17 cellular contexts compared by ENCODE assay signal in genomic region chr3:192929755-192930491, GRCh38. TPM values are rescaled to one million over a fixed set of nuclear protein-coding genes. Genes with fewer than 3 reads are reported as not detected.
A peak's percentile ranks its signal among the peaks of the same experiment; 100 is the strongest.
DNase-seq lines count a peak whose midpoint lies in the region; ATAC-seq and TF ChIP-seq lines count a peak whose summit lies in the region.
"Had no signal": no experiment of that assay in that cellular context is flagged by ENCODE, and none has a peak within 500 bp of the region (broad histone marks: within the 10 kb centered on the region; RNA-seq: fewer than 3 reads in every experiment).

No MANE protein-coding gene starts in this region.

- no peak overlapping the region for H3K27ac Mint-ChIP-seq in GM23338
- H3K27ac Mint-ChIP-seq: activated T-helper 17 cell treated with anti-CD3 and anti-CD28 coated beads, Interleukin-2, amount 50 U/mL, for 72 hours; CD4-positive, alpha-beta T cell; stimulated activated naive CD8-positive, alpha-beta T cell treated with anti-CD3 and anti-CD28 coated beads, Interleukin-15, Interleukin-2, amounts not matched to agents 100 ng/mL and 50 ng/mL, for 24 hours had no signal

- no peaks in the 10 kb centered on the region for H3K27me3 Mint-ChIP-seq in GM23338 (ENCODE audit: insufficient read depth, low read depth, poor library complexity)

- H3K79me2 ChIP-seq in GM23338 (replicated peaks; ENCODE audit: insufficient read depth) = no peaks in the 10 kb centered on the region

- H3K4me3 Mint-ChIP-seq in GM23338 = no peak overlapping the region
- H3K4me3 Mint-ChIP-seq: activated T-helper 17 cell treated with anti-CD3 and anti-CD28 coated beads, Interleukin-2, amount 50 U/mL, for 72 hours; CD4-positive, alpha-beta T cell; stimulated activated naive CD8-positive, alpha-beta T cell treated with anti-CD3 and anti-CD28 coated beads, Interleukin-15, Interleukin-2, amounts not matched to agents 100 ng/mL and 50 ng/mL, for 24 hours had no signal

- H4K20me1 ChIP-seq in GM23338 (replicated peaks; ENCODE audit: insufficient read depth) = no peaks in the 10 kb centered on the region

- DNase-seq in ELR (ENCODE audit: low read depth) (peak; percentile 52), NCI-H226 (peak; percentile 65), choroid plexus epithelial cell (ENCODE audit: low read depth) (peak; percentile 77), pons (ENCODE audit: low spot score) (peak; percentile 64), middle frontal gyrus (ENCODE audit: extremely low spot score, low spot score) (no peak), GM23338 (ENCODE audit: low spot score) (no peak)
- no peak for DNase-seq in stimulated activated CD8-positive, alpha-beta memory T cell treated with anti-CD3 and anti-CD28 coated beads, Interleukin-4, amount 100 ng/mL, for 48 hours
- DNase-seq: activated CD8-positive, alpha-beta memory T cell treated with anti-CD3 and anti-CD28 coated beads for 24 hours; CD4-positive, alpha-beta T cell; colonic mucosa; MM.1S; pancreas had no signal

- H3F3A ChIP-seq in GM23338 (replicated peaks; ENCODE audit: low read depth) = no peaks in the 10 kb centered on the region

- TF ChIP-seq CTCF in choroid plexus epithelial cell (conservative IDR thresholded peaks at IDR 0.05; ENCODE audit: low read depth, low read length) = no peak
- TF ChIP-seq CTCF in GM23338 (conservative IDR thresholded peaks at IDR 0.05; ENCODE audit: low read depth in 2 of 2) = no peak

- H3K9me3 Mint-ChIP-seq in GM23338 = no peaks in the 10 kb centered on the region
- H3K9me3 Mint-ChIP-seq: activated T-helper 17 cell treated with anti-CD3 and anti-CD28 coated beads, Interleukin-2, amount 50 U/mL, for 72 hours; CD4-positive, alpha-beta T cell; stimulated activated naive CD8-positive, alpha-beta T cell treated with anti-CD3 and anti-CD28 coated beads, Interleukin-15, Interleukin-2, amounts not matched to agents 100 ng/mL and 50 ng/mL, for 24 hours had no signal

- no peaks in the 10 kb centered on the region for H3K4me1 ChIP-seq in GM23338 (ENCODE audit: insufficient read depth)
- H3K4me1 ChIP-seq: colonic mucosa had no signal

- peaks cover 6% of the 10 kb centered on the region; the same call in 2 of the 3 replicates for H3K4me1 Mint-ChIP-seq in GM23338

- H3K36me3 ChIP-seq in GM23338 (ENCODE audit: insufficient read depth) = no peaks in the 10 kb centered on the region
- H3K36me3 ChIP-seq: colonic mucosa, pancreas had no signal

- H3K27ac ChIP-seq in GM23338 (ENCODE audit: low read depth) = no peak overlapping the region
- H3K27ac ChIP-seq: colonic mucosa, pancreas, VCaP had no signal

- no peak overlapping the region for H3K4me2 ChIP-seq in GM23338

- H3K4me3 ChIP-seq in choroid plexus epithelial cell (ENCODE audit: low read depth, low read length) (no peak overlapping the region), GM23338 (no peak overlapping the region)
- H3K4me3 ChIP-seq: colonic mucosa, pancreas had no signal

- no peak overlapping the region for H2AFZ ChIP-seq in GM23338

- ATAC-seq in HG03469 (IDR thresholded peaks at IDR 0.05; ENCODE audit: unreplicated experiment) (no peak), GM23338 (no peak)
- ATAC-seq: activated T-helper 17 cell treated with anti-CD3 and anti-CD28 coated beads, Interleukin-2, amount 50 U/mL, for 72 hours; SK-N-SH treated with all-trans-retinoic acid at 6 μM for 48 hours had no signal

- H3K9me2 ChIP-seq in GM23338 (ENCODE audit: insufficient read depth) = no peaks in the 10 kb centered on the region

- H3K36me3 Mint-ChIP-seq in GM23338 (ENCODE audit: low read depth) = no peaks in the 10 kb centered on the region

- no peaks in the 10 kb centered on the region for H3K27me3 ChIP-seq in GM23338 (ENCODE audit: insufficient read depth)
- H3K27me3 ChIP-seq: colonic mucosa, pancreas had no signal

TF ChIP-seq in GM23338, 12 proteins besides CTCF, POLR2A, EP300 and RAD21:
- TF ChIP-seq EZH2 (IDR thresholded peaks at IDR 0.05; ENCODE audit: low read depth, unreplicated experiment) = no peak

RNA-seq across cellular contexts. Expression of gene MB21D2, which starts 12.3 kb away (rescaled TPM):
- total RNA-seq in GM23338 (2014; rRNA removed; shearing (Covaris generic)) = 34.1 and 35.9 TPM in 2 replicates
- 8.1 and 8.6 TPM in 2 replicates for polyA plus RNA-seq in GM23338 (2016; fragmentation: Nextera tagmentation; extraction: Ambion mirVana)

Comparison
In these comparisons a context has a peak if more than half of its experiments do, and no peak if none do; other contexts are left out.
1. DNase-seq: peak in ELR (single experiment), NCI-H226 (single experiment), choroid plexus epithelial cell (single experiment) and pons (single experiment); none in middle frontal gyrus (single experiment), stimulated activated CD8-positive, alpha-beta memory T cell treated with anti-CD3 and anti-CD28 coated beads, Interleukin-4, amount 100 ng/mL, for 48 hours (single experiment) and GM23338 (single experiment).